35 cellular contexts compared by ENCODE assay signal in genomic region chr2:219027511-219028055, GRCh38. TPM values are rescaled to one million over a fixed set of nuclear protein-coding genes. Genes with fewer than 3 reads are reported as not detected.
"Had no signal": no experiment of that assay in that cellular context is flagged by ENCODE, and none has a peak within 500 bp of the region (broad histone marks: within the 10 kb centered on the region; RNA-seq: fewer than 3 reads in every experiment).

No MANE protein-coding gene starts in this region.

- DNase-seq: activated CD4-positive, alpha-beta memory T cell treated with anti-CD3 and anti-CD28 coated beads for 36 hours; activated CD4-positive, alpha-beta T cell treated with anti-CD3 and anti-CD28 coated beads for 36 hours; activated CD4-positive, alpha-beta T cell treated with anti-CD3 and anti-CD28 coated beads, Interleukin-2, amount 10 ng/mL, durations not matched to agents 24 days and 14 days; activated CD4-positive, CD25-positive, alpha-beta regulatory T cell; activated CD4-positive, CD25-positive, alpha-beta regulatory T cell treated with anti-CD3 and anti-CD28 coated beads, Interleukin-2, amount 50 U/mL, for 72 hours; activated CD8-positive, alpha-beta memory T cell treated with anti-CD3 and anti-CD28 coated beads, Interleukin-2, amount 10 ng/mL, durations not matched to agents 7 days and 5 days; activated CD8-positive, alpha-beta memory T cell treated with anti-CD3 and anti-CD28 coated beads, Interleukin-2, amount 50 U/mL, for 4 hours; activated CD8-positive, alpha-beta T cell treated with anti-CD3 and anti-CD28 coated beads, Interleukin-2, amount 10 ng/mL, durations not matched to agents 7 days and 5 days; activated gamma-delta T cell; activated naive CD4-positive, alpha-beta T cell; activated naive CD4-positive, alpha-beta T cell treated with anti-CD3 and anti-CD28 coated beads, Interleukin-2, amount 10 ng/mL, durations not matched to agents 7 days and 5 days; activated naive CD8-positive, alpha-beta T cell treated with anti-CD3 and anti-CD28 coated beads, Interleukin-2, amount 10 ng/mL, durations not matched to agents 7 days and 5 days; activated T-cell treated with anti-CD3 and anti-CD28 coated beads for 4 hours; activated T-cell treated with anti-CD3 and anti-CD28 coated beads, Interleukin-2, amount 50 U/mL, for 24 hours; activated T-cell treated with anti-CD3 and anti-CD28 coated beads, Interleukin-2, amount 50 U/mL, for 72 hours; body of pancreas; cortex of kidney; dermis blood vessel endothelial cell; effector CD8-positive, alpha-beta T cell; esophagus squamous epithelium; foreskin melanocyte; heart right ventricle; T-helper 2 cell had no signal

- H3K4me1 ChIP-seq: body of pancreas, esophagus squamous epithelium, gastroesophageal sphincter, heart right ventricle had no signal

- H3K4me3 ChIP-seq: body of pancreas, esophagus squamous epithelium, gastroesophageal sphincter, heart right ventricle had no signal

- H3K27ac ChIP-seq: body of pancreas, epithelial cell of prostate, esophagus squamous epithelium, gastroesophageal sphincter, heart right ventricle had no signal

- H3K36me3 ChIP-seq: esophagus squamous epithelium, gastroesophageal sphincter, heart right ventricle had no signal

- H3K9me3 ChIP-seq: body of pancreas, esophagus squamous epithelium, gastroesophageal sphincter, heart right ventricle had no signal

- H3K27me3 ChIP-seq: body of pancreas had no signal

RNA-seq across cellular contexts. Expression of gene CFAP65, which starts 13.7 kb away (rescaled TPM):
- total RNA-seq: activated CD4-positive, alpha-beta memory T cell treated with anti-CD3 and anti-CD28 coated beads for 36 hours; activated CD4-positive, alpha-beta T cell treated with anti-CD3 and anti-CD28 coated beads for 36 hours; activated CD4-positive, alpha-beta T cell treated with anti-CD3 and anti-CD28 coated beads, Interleukin-2, amount 10 ng/mL, durations not matched to agents 24 days and 14 days; activated CD8-positive, alpha-beta memory T cell treated with anti-CD3 and anti-CD28 coated beads for 36 hours; activated CD8-positive, alpha-beta memory T cell treated with anti-CD3 and anti-CD28 coated beads, Interleukin-2, amount 10 ng/mL, durations not matched to agents 7 days and 5 days; activated CD8-positive, alpha-beta T cell treated with anti-CD3 and anti-CD28 coated beads, Interleukin-2, amount 10 ng/mL, durations not matched to agents 7 days and 5 days; activated naive CD4-positive, alpha-beta T cell treated with anti-CD3 and anti-CD28 coated beads, Interleukin-2, amount 50 U/mL, for 72 hours; activated naive CD8-positive, alpha-beta T cell treated with anti-CD3 and anti-CD28 coated beads, Interleukin-2, amount 10 ng/mL, durations not matched to agents 7 days and 5 days; activated T-cell treated with anti-CD3 and anti-CD28 coated beads, Interleukin-2, amount 50 U/mL, for 72 hours; aorta; body of pancreas; dermis blood vessel endothelial cell; endothelial cell of umbilical vein; fibroblast of lung; fibroblast of villous mesenchyme; gastroesophageal sphincter; glomerular endothelial cell; heart right ventricle; T-helper 1 cell treated with Interleukin-12 subunit alpha and Interleukin-12 subunit beta and Interleukin-4 antibody, amounts not matched to agents 30 ng/mL and 1 ng/mL, for 36 hours had no signal
- polyA plus RNA-seq: fibroblast of lung, heart right ventricle had no signal

RNA-seq across cellular contexts. Expression of gene IHH, which starts 33.1 kb away (rescaled TPM):
- total RNA-seq: activated CD4-positive, alpha-beta T cell treated with anti-CD3 and anti-CD28 coated beads, Interleukin-2, amount 10 ng/mL, durations not matched to agents 24 days and 14 days; activated CD8-positive, alpha-beta memory T cell treated with anti-CD3 and anti-CD28 coated beads for 36 hours; activated CD8-positive, alpha-beta memory T cell treated with anti-CD3 and anti-CD28 coated beads, Interleukin-2, amount 10 ng/mL, durations not matched to agents 7 days and 5 days; activated CD8-positive, alpha-beta T cell treated with anti-CD3 and anti-CD28 coated beads, Interleukin-2, amount 10 ng/mL, durations not matched to agents 7 days and 5 days; activated naive CD8-positive, alpha-beta T cell treated with anti-CD3 and anti-CD28 coated beads, Interleukin-2, amount 10 ng/mL, durations not matched to agents 7 days and 5 days; aorta; cerebellum; dermis blood vessel endothelial cell; endothelial cell of umbilical vein; fibroblast of lung; fibroblast of villous mesenchyme; glomerular endothelial cell; T-helper 1 cell treated with Interleukin-12 subunit alpha and Interleukin-12 subunit beta and Interleukin-4 antibody, amounts not matched to agents 30 ng/mL and 1 ng/mL, for 36 hours had no signal
- polyA plus RNA-seq: fibroblast of lung had no signal

RNA-seq across cellular contexts. Expression of gene CRYBA2, which starts 34.4 kb away (rescaled TPM):
- total RNA-seq: activated CD4-positive, alpha-beta memory T cell treated with anti-CD3 and anti-CD28 coated beads for 36 hours; activated CD4-positive, alpha-beta T cell treated with anti-CD3 and anti-CD28 coated beads for 36 hours; activated CD4-positive, alpha-beta T cell treated with anti-CD3 and anti-CD28 coated beads, Interleukin-2, amount 10 ng/mL, durations not matched to agents 24 days and 14 days; activated CD8-positive, alpha-beta memory T cell treated with anti-CD3 and anti-CD28 coated beads for 36 hours; activated CD8-positive, alpha-beta memory T cell treated with anti-CD3 and anti-CD28 coated beads, Interleukin-2, amount 10 ng/mL, durations not matched to agents 7 days and 5 days; activated CD8-positive, alpha-beta T cell treated with anti-CD3 and anti-CD28 coated beads, Interleukin-2, amount 10 ng/mL, durations not matched to agents 7 days and 5 days; activated naive CD4-positive, alpha-beta T cell treated with anti-CD3 and anti-CD28 coated beads, Interleukin-2, amount 50 U/mL, for 72 hours; activated naive CD8-positive, alpha-beta T cell treated with anti-CD3 and anti-CD28 coated beads, Interleukin-2, amount 10 ng/mL, durations not matched to agents 7 days and 5 days; activated T-cell treated with anti-CD3 and anti-CD28 coated beads, Interleukin-2, amount 50 U/mL, for 72 hours; aorta; cerebellum; dermis blood vessel endothelial cell; endothelial cell of umbilical vein; esophagus squamous epithelium; fibroblast of lung; gastroesophageal sphincter; glomerular endothelial cell; heart right ventricle; T-helper 1 cell treated with Interleukin-12 subunit alpha and Interleukin-12 subunit beta and Interleukin-4 antibody, amounts not matched to agents 30 ng/mL and 1 ng/mL, for 36 hours had no signal
- polyA plus RNA-seq: aorta, endothelial cell of umbilical vein, fibroblast of lung, heart right ventricle had no signal

RNA-seq across cellular contexts. Expression of gene FEV, which starts 42.6 kb away (rescaled TPM):
- total RNA-seq: activated CD4-positive, alpha-beta memory T cell treated with anti-CD3 and anti-CD28 coated beads for 36 hours; activated CD4-positive, alpha-beta T cell treated with anti-CD3 and anti-CD28 coated beads for 36 hours; activated CD4-positive, alpha-beta T cell treated with anti-CD3 and anti-CD28 coated beads, Interleukin-2, amount 10 ng/mL, durations not matched to agents 24 days and 14 days; activated CD8-positive, alpha-beta memory T cell treated with anti-CD3 and anti-CD28 coated beads for 36 hours; activated CD8-positive, alpha-beta memory T cell treated with anti-CD3 and anti-CD28 coated beads, Interleukin-2, amount 10 ng/mL, durations not matched to agents 7 days and 5 days; activated CD8-positive, alpha-beta T cell treated with anti-CD3 and anti-CD28 coated beads, Interleukin-2, amount 10 ng/mL, durations not matched to agents 7 days and 5 days; activated naive CD4-positive, alpha-beta T cell treated with anti-CD3 and anti-CD28 coated beads, Interleukin-2, amount 50 U/mL, for 72 hours; activated naive CD8-positive, alpha-beta T cell treated with anti-CD3 and anti-CD28 coated beads, Interleukin-2, amount 10 ng/mL, durations not matched to agents 7 days and 5 days; activated T-cell treated with anti-CD3 and anti-CD28 coated beads, Interleukin-2, amount 50 U/mL, for 72 hours; aorta; body of pancreas; cerebellum; dermis blood vessel endothelial cell; endothelial cell of umbilical vein; fibroblast of lung; fibroblast of villous mesenchyme; gastroesophageal sphincter; glomerular endothelial cell; heart right ventricle; T-helper 1 cell treated with Interleukin-12 subunit alpha and Interleukin-12 subunit beta and Interleukin-4 antibody, amounts not matched to agents 30 ng/mL and 1 ng/mL, for 36 hours had no signal
- polyA plus RNA-seq: endothelial cell of umbilical vein, esophagus, fibroblast of lung, heart right ventricle had no signal
